27 cellular contexts compared by ENCODE assay signal in genomic region chr2:202096736-202097135, GRCh38. TPM values are rescaled to one million over a fixed set of nuclear protein-coding genes. Genes with fewer than 3 reads are reported as not detected.
DNase-seq lines count a peak whose midpoint lies in the region; ATAC-seq and TF ChIP-seq lines count a peak whose summit lies in the region.
"Had no signal": no experiment of that assay in that cellular context is flagged by ENCODE, and none has a peak within 500 bp of the region (broad histone marks: within the 10 kb centered on the region; RNA-seq: fewer than 3 reads in every experiment).

No MANE protein-coding gene starts in this region.

- H3K4me1 ChIP-seq in PC-3 (ENCODE audit: insufficient read depth, low read length) = no peaks in the 10 kb centered on the region
- H3K4me1 ChIP-seq: ascending aorta, esophagus squamous epithelium, left ventricle myocardium inferior, suprapubic skin had no signal

- H3K4me2 ChIP-seq in PC-3 (ENCODE audit: low read length) = no peak overlapping the region

- no peaks in the 10 kb centered on the region for H3K9me3 ChIP-seq in PC-3 (ENCODE audit: low read length)
- H3K9me3 ChIP-seq: ascending aorta, esophagus squamous epithelium, heart right ventricle, left ventricle myocardium inferior, mucosa of descending colon, suprapubic skin had no signal

- BruUV-seq in PC-3 (replicated peaks; lab: Mats Ljungman, UMichigan) = no TSS peak

- H3K9ac ChIP-seq in PC-3 (ENCODE audit: low read length) = no peak overlapping the region

- CTCF ChIA-PET in PC-3 (lab: Charles Lee) = no interaction called here

- no peaks in the 10 kb centered on the region for H4K20me1 ChIP-seq in PC-3 (ENCODE audit: low read length)

- H2AFZ ChIP-seq in PC-3 (ENCODE audit: low read length) = no peak overlapping the region

- POLR2A ChIA-PET in PC-3 (lab: Charles Lee; ENCODE audit: unreplicated experiment) = no interaction called here

- intact Hi-C loops in PC-3 (cut with micrococcal nuclease) = no loop called here

- TF ChIP-seq CTCF in PC-3 (conservative IDR thresholded peaks at IDR 0.05; ENCODE audit: low read depth, low read length) (no peak), foreskin fibroblast (IDR thresholded peaks at IDR 0.05; ENCODE audit: low read depth, low read length) (no peak), omental fat pad (IDR thresholded peaks at IDR 0.05) (no peak), GM20000 (IDR thresholded peaks at IDR 0.05; ENCODE audit: extremely low read depth, missing control alignments) (no peak)

- no peaks in the 10 kb centered on the region for H3F3A ChIP-seq in PC-3 (ENCODE audit: low read length, unreplicated experiment)

- peak; percentile 22 for DNase-seq in GM04503 (ENCODE audit: low read depth)
- DNase-seq in PC-3 = peak; percentile 26
- peak; percentile 67 to 71 for DNase-seq in foreskin fibroblast
- no peak for DNase-seq in omental fat pad (ENCODE audit: low spot score)
- DNase-seq in GM20000 (ENCODE audit: low spot score) = no peak
- no peak for DNase-seq in activated CD8-positive, alpha-beta memory T cell treated with anti-CD3 and anti-CD28 coated beads for 24 hours
- no peak for DNase-seq in ecto neural progenitor cell (ENCODE audit: low spot score)
- DNase-seq: activated CD4-positive, alpha-beta T cell treated with anti-CD3 and anti-CD28 coated beads, Interleukin-2, amount 10 ng/mL, durations not matched to agents 7 days and 5 days; CD4-positive, alpha-beta T cell; DMS153; effector CD4-positive, alpha-beta T cell; esophagus squamous epithelium; heart right ventricle; left ventricle myocardium inferior; mucosa of descending colon; NCI-H2081 treated with DMSO at 0.1 percent for 48 hours; stimulated activated CD4-positive, alpha-beta T cell treated with anti-CD3 and anti-CD28 coated beads, Interleukin-1b, Interleukin-23, amount 100 ng/mL, for 48 hours; T-helper 17 cell had no signal

- H3K27ac ChIP-seq in PC-3 (ENCODE audit: low read length) = no peak overlapping the region
- H3K27ac ChIP-seq: ascending aorta, esophagus squamous epithelium, heart right ventricle, HL-60, left ventricle myocardium inferior, suprapubic skin, VCaP had no signal

- ATAC-seq in PC-3 = no peak
- peak; percentile 76 for ATAC-seq in omental fat pad (ENCODE audit: low FRiP score)
- no peak for ATAC-seq in GM19397 (IDR thresholded peaks at IDR 0.05; ENCODE audit: unreplicated experiment)
- ATAC-seq: activated naive CD4-positive, alpha-beta T cell treated with anti-CD3 and anti-CD28 coated beads, Interleukin-2, amount 50 U/mL, for 72 hours; heart right ventricle; mucosa of descending colon; stimulated activated effector memory CD8-positive, alpha-beta T cell treated with anti-CD3 and anti-CD28 coated beads, Interleukin-12 subunit alpha, Interleukin-12 subunit beta, amount 100 ng/mL, for 72 hours; T-helper 17 cell had no signal

- H3K36me3 ChIP-seq in PC-3 (ENCODE audit: low read depth, low read length) = no peaks in the 10 kb centered on the region
- H3K36me3 ChIP-seq: ascending aorta, esophagus squamous epithelium, heart right ventricle, left ventricle myocardium inferior, suprapubic skin had no signal

- H3K79me2 ChIP-seq in PC-3 (ENCODE audit: low read length) = no peaks in the 10 kb centered on the region

- H3K27me3 ChIP-seq in PC-3 (ENCODE audit: low read length) = no peaks in the 10 kb centered on the region
- H3K27me3 ChIP-seq: ascending aorta, esophagus squamous epithelium, heart right ventricle, suprapubic skin had no signal

- H3K9me2 ChIP-seq in PC-3 (replicated peaks; ENCODE audit: low read length) = no peaks in the 10 kb centered on the region

- H3K4me3 ChIP-seq in PC-3 (ENCODE audit: low read length) = no peak overlapping the region
- no peak overlapping the region for H3K4me3 ChIP-seq in foreskin fibroblast (ENCODE audit: low read depth in 1 of 2, low read length in 2 of 2)
- H3K4me3 ChIP-seq: ascending aorta, esophagus squamous epithelium, heart right ventricle, left ventricle myocardium inferior, mucosa of descending colon, suprapubic skin had no signal

RNA-seq across cellular contexts. Expression of gene KIAA2012, which starts 23.7 kb away (rescaled TPM):
- not detected in 2 replicates for total RNA-seq in PC-3 (2014; rRNA removed)
- under 1 TPM in 2 of 4 donors, not detected in 2; 0.06 to 0.09 TPM for total RNA-seq in omental fat pad
- total RNA-seq: activated CD4-positive, alpha-beta T cell treated with anti-CD3 and anti-CD28 coated beads, Interleukin-2, amount 10 ng/mL, durations not matched to agents 7 days and 5 days; activated naive CD4-positive, alpha-beta T cell treated with anti-CD3 and anti-CD28 coated beads, Interleukin-2, amount 50 U/mL, for 72 hours; CD4-positive, alpha-beta T cell; esophagus squamous epithelium; heart right ventricle; left ventricle myocardium inferior; progenitor cell of endocrine pancreas; SK-MEL-5; T-helper 17 cell had no signal

Comparison
In these comparisons a context has a peak if more than half of its experiments do, and no peak if none do; other contexts are left out.
1. DNase-seq: peak in GM04503 (single experiment), PC-3 (single experiment) and foreskin fibroblast (2 of 2); none in omental fat pad (single experiment), GM20000 (single experiment), activated CD8-positive, alpha-beta memory T cell treated with anti-CD3 and anti-CD28 coated beads for 24 hours (single experiment) and ecto neural progenitor cell (single experiment).